Comparison of ENCODE assay signal across 11 cellular contexts in the genomic region with DNA sequence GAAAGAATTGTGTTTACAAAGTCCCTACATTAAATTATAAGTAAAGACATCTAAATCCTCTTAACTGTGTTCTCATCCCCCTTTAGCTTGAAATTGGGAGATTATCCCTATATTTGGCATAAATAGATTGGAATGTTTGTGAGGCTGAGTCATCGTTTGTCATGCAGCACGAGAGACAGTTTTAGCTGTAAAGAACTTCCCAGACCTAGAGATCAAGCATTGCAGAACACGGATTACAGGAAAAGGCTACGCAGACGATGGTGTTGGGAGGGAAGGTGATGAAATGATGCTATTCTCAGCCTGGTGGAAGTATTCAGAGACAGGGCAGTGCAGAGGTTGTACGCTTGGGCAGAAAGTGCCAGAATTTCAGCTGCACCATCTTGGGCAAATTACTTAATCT.
A peak's percentile ranks its signal among the peaks of the same experiment; 100 is the strongest.
DNase-seq lines count a peak whose midpoint lies in the region; ATAC-seq, FAIRE-seq and TF ChIP-seq lines count a peak whose summit lies in the region.
"Had no signal": no experiment of that assay in that cellular context is flagged by ENCODE, and none has a peak within 500 bp of the region (broad histone marks: within the 10 kb centered on the region; RNA-seq: fewer than 3 reads in every experiment).

No MANE protein-coding gene starts in this region.

- H3K4me1 ChIP-seq in A673 (ENCODE audit: insufficient read depth, low read length, poor library complexity, severe bottlenecking) (peaks cover 9% of the 10 kb centered on the region), K562 (replicated peaks in 1 of 2; ENCODE audit: control insufficient read depth in 2 of 2, insufficient read depth in 2 of 2, low read length in 2 of 2) (no peaks in the 10 kb centered on the region; a peak in 1 of 5 replicates), MM.1S (ENCODE audit: low read length) (no peaks in the 10 kb centered on the region)

- TF ChIP-seq POLR2A in K562 (conservative IDR thresholded peaks at IDR 0.05) = no peak

- H3F3A ChIP-seq in MM.1S (ENCODE audit: insufficient read depth, low read length) = no peaks in the 10 kb centered on the region

- TF ChIP-seq CTCF in A673 (conservative IDR thresholded peaks at IDR 0.05; ENCODE audit: low read depth, low read length) (no peak), K562 (IDR thresholded peaks at IDR 0.05 in 2 of 3, conservative IDR thresholded peaks at IDR 0.05 in 1 of 3; ENCODE audit: insufficient read depth in 2 of 3, low read depth in 1 of 3, low read length in 3 of 3) (no peak), MM.1S (IDR thresholded peaks at IDR 0.05; ENCODE audit: low read length) (no peak)

- no peak for FAIRE-seq in K562 (lab: Jason Lieb, UNC)

- WGBS in K562 (ENCODE audit: insufficient coverage, low coverage, missing lambda C conversion rate) = 32% methylated on average over 6 of the region's 6 CpGs

- no peak for TF ChIP-seq EP300 in K562 (IDR thresholded peaks at IDR 0.05; ENCODE audit: low read length)

- no peak for TF ChIP-seq RAD21 in K562 (CRISPR knock-in tag; conservative IDR thresholded peaks at IDR 0.05 in 1 of 2, IDR thresholded peaks at IDR 0.05 in 1 of 2)

- H3K27ac ChIP-seq in A673 (ENCODE audit: low read depth, low read length, poor library complexity, severe bottlenecking) (no peak overlapping the region), K562 (ENCODE audit: extremely low read depth, low read depth, low read length) (no peak overlapping the region), MM.1S (ENCODE audit: low read length) (no peak overlapping the region)
- H3K27ac ChIP-seq: VCaP had no signal

- no peak for ATAC-seq in K562
- no peak for ATAC-seq in GM19023 (IDR thresholded peaks at IDR 0.05; ENCODE audit: unreplicated experiment)

- no peaks in the 10 kb centered on the region for H4K20me1 ChIP-seq in K562 (replicated peaks; ENCODE audit: control insufficient read depth, insufficient read depth, low read length)
- no peaks in the 10 kb centered on the region for H4K20me1 ChIP-seq in MM.1S (ENCODE audit: insufficient read depth, low read length)

- H3K9me3 ChIP-seq in A673 (ENCODE audit: low read depth, low read length, poor library complexity, severe bottlenecking) (no peaks in the 10 kb centered on the region), K562 (replicated peaks; ENCODE audit: control insufficient read depth, insufficient read depth, low read depth, low read length) (no peaks in the 10 kb centered on the region), MM.1S (replicated peaks; ENCODE audit: insufficient read depth, low read length) (no peaks in the 10 kb centered on the region)

- H3K4me3 ChIP-seq in A673 (ENCODE audit: low read depth, low read length, poor library complexity, severe bottlenecking) (no peak overlapping the region), K562 (no peak overlapping the region), MM.1S (ENCODE audit: low read length) (no peak overlapping the region)

- intact Hi-C loops in A673 (cut with micrococcal nuclease; ENCODE audit: unreplicated experiment) (no loop called here), K562 (cut with micrococcal nuclease) (no loop called here)

- DNase-seq in A673 (ENCODE audit: low spot score) (peak; percentile 78), HK-2 (ENCODE audit: unreplicated experiment) (peak; percentile 1), K562 (ENCODE audit: extremely low read depth in 1 of 4, low spot score in 3 of 4) (no peak), iPS-NIHi11 (ENCODE audit: low spot score) (peak; percentile 18), ureter (ENCODE audit: low spot score) (no peak), MM.1S (no peak)
- no peak for DNase-seq in stimulated activated CD4-positive, alpha-beta T cell treated with anti-CD3 and anti-CD28 coated beads, Interleukin-1b, Interleukin-23, amount 100 ng/mL, for 48 hours
- DNase-seq: CD4-positive, alpha-beta memory T cell; kidney glomerular epithelial cell had no signal

- H2AFZ ChIP-seq in K562 (ENCODE audit: low read depth, low read length) = no peak overlapping the region
- H2AFZ ChIP-seq in MM.1S (ENCODE audit: low read length) = no peak overlapping the region

- no peaks in the 10 kb centered on the region for H3K27me3 ChIP-seq in A673 (replicated peaks; ENCODE audit: insufficient read depth, low read depth, low read length, poor library complexity)
- H3K27me3 ChIP-seq in K562 (ENCODE audit: control insufficient read depth in 2 of 2, insufficient read depth in 2 of 2, low read length in 2 of 2) = no peaks in the 10 kb centered on the region
- no peaks in the 10 kb centered on the region for H3K27me3 ChIP-seq in MM.1S (replicated peaks; ENCODE audit: insufficient read depth, low read length)

- H3K79me2 ChIP-seq in K562 (ENCODE audit: control insufficient read depth, insufficient read depth, low read length) (no peaks in the 10 kb centered on the region), MM.1S (ENCODE audit: low read length) (no peaks in the 10 kb centered on the region)

- POLR2A ChIA-PET in A673 (lab: Charles Lee; ENCODE audit: low non-redundant PET) (interaction anchor here (0.7 kb wide), 1 partner anchor 14 kb away, joined by 3 read pairs; no protein-coding TSS in a partner anchor), K562 (lab: Yijun Ruan, JAX) (interaction anchor here (0.5 to 0.8 kb wide), 2 partner anchors 19 to 840 kb away, joined by 3 to 4 read pairs; no protein-coding TSS in a partner anchor)

- no peaks in the 10 kb centered on the region for H3K9me1 ChIP-seq in K562 (ENCODE audit: control insufficient read depth, insufficient read depth, low read length)

- H3K4me2 ChIP-seq in K562 (ENCODE audit: insufficient read depth, low read length) = no peak overlapping the region
- no peak overlapping the region for H3K4me2 ChIP-seq in MM.1S (ENCODE audit: low read depth, low read length)

- CTCF ChIA-PET in A673 (lab: Charles Lee) = interaction anchor here (1.0 kb wide), 1 partner anchor 334 kb away, joined by 3 read pairs; no protein-coding TSS in a partner anchor
- CTCF ChIA-PET in K562 (lab: Yijun Ruan, JAX; ENCODE audit: low intra/inter-chr PET ratio) = no interaction called here

- H3K36me3 ChIP-seq in A673 (ENCODE audit: insufficient read depth, low read length, poor library complexity, severe bottlenecking) = no peaks in the 10 kb centered on the region
- peaks cover 9% of the 10 kb centered on the region; the same call in 1 of the 3 replicates for H3K36me3 ChIP-seq in K562 (ENCODE audit: control insufficient read depth, insufficient read depth, low read length)
- no peaks in the 10 kb centered on the region for H3K36me3 ChIP-seq in MM.1S (replicated peaks; ENCODE audit: insufficient read depth, low read length)

- in situ Hi-C loops in K562 (cut with MboI) = no loop called here

- BruUV-seq in A673 (replicated peaks; lab: Mats Ljungman, UMichigan) (no TSS peak), K562 (replicated peaks; lab: Mats Ljungman, UMichigan) (no TSS peak)

- H3K9ac ChIP-seq in K562 (ENCODE audit: insufficient read depth in 1 of 2, low read depth in 2 of 2, low read length in 2 of 2) (no peak overlapping the region), MM.1S (ENCODE audit: low read length) (no peak overlapping the region)

- H3K9me2 ChIP-seq in MM.1S (replicated peaks; ENCODE audit: insufficient read depth, low read length) = no peaks in the 10 kb centered on the region

TF ChIP-seq in K562, 482 proteins besides CTCF, POLR2A, EP300 and RAD21:
- TF ChIP-seq, protein P1, sequence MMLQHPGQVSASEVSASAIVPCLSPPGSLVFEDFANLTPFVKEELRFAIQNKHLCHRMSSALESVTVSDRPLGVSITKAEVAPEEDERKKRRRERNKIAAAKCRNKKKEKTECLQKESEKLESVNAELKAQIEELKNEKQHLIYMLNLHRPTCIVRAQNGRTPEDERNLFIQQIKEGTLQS (IDR thresholded peaks at IDR 0.05) = peak; percentile 33; the same call in 1 of the 2 replicates
- TF ChIP-seq, protein P1 (CRISPR knock-in tag; conservative IDR thresholded peaks at IDR 0.05) = no peak
- TF ChIP-seq FOSL1 (tag; conservative IDR thresholded peaks at IDR 0.05) (peak; percentile 30; the same call in 1 of the 2 replicates), HDAC8 (tag; IDR thresholded peaks at IDR 0.05) (no peak)

Comparison
In these comparisons a context has a peak if more than half of its experiments do, and no peak if none do; other contexts are left out.
1. DNase-seq: peak in A673 (single experiment), HK-2 (single experiment) and iPS-NIHi11 (single experiment); none in K562 (0 of 4), stimulated activated CD4-positive, alpha-beta T cell treated with anti-CD3 and anti-CD28 coated beads, Interleukin-1b, Interleukin-23, amount 100 ng/mL, for 48 hours (single experiment), ureter (single experiment) and MM.1S (single experiment).